ENCODE assay signal across 2 cellular contexts in genomic region chr1:11645670-11646265, GRCh38.
A peak's percentile ranks its signal among the peaks of the same experiment; 100 is the strongest.
TF ChIP-seq lines count a peak whose summit lies in the region.

No MANE protein-coding gene starts in this region.

TF ChIP-seq in GM12891, 5 proteins besides CTCF, POLR2A, EP300 and RAD21:
- TF ChIP-seq POU2F2 (IDR thresholded peaks at IDR 0.05; ENCODE audit: low read depth, low read length) (no peak), TAF1 (IDR thresholded peaks at IDR 0.05; ENCODE audit: low read depth, low read length) (no peak), PAX5 (IDR thresholded peaks at IDR 0.05; ENCODE audit: insufficient read depth, low read length, severe bottlenecking) (no peak), POLR2AphosphoS5 (IDR thresholded peaks at IDR 0.05; ENCODE audit: low read depth, low read length) (no peak), SPI1 (IDR thresholded peaks at IDR 0.05; ENCODE audit: low read depth, low read length) (no peak)
TF ChIP-seq in GM12891: peak in this region for 0.

TF ChIP-seq in K562, 482 proteins besides CTCF, POLR2A, EP300 and RAD21:
- TF ChIP-seq ARID2 (IDR thresholded peaks at IDR 0.05) = no peak
- 0 out of 4 replicates have a peak, but pooled peaks of 1 of the 2 experiments have one; percentile 42 for TF ChIP-seq MAZ (CRISPR knock-in tag; conservative IDR thresholded peaks at IDR 0.05 in 1 of 2, IDR thresholded peaks at IDR 0.05 in 1 of 2)
- TF ChIP-seq NR1H2 (CRISPR knock-in tag; IDR thresholded peaks at IDR 0.05) = no peak
- peak; percentile 37 for TF ChIP-seq CTCFL (IDR thresholded peaks at IDR 0.05; ENCODE audit: borderline replicate concordance, insufficient read depth, low read depth, low read length, poor library complexity, severe bottlenecking)
- peak; percentile 46; the same call in 1 of the 2 replicates for TF ChIP-seq BHLHE40 (IDR thresholded peaks at IDR 0.05; ENCODE audit: low read length)
- TF ChIP-seq KLF16 (IDR thresholded peaks at IDR 0.05) = peak; percentile 42; the same call in 1 of the 2 replicates
- peak; percentile 80; the same call in 1 of the 2 replicates for TF ChIP-seq STAG1 (CRISPR knock-in tag; IDR thresholded peaks at IDR 0.05; ENCODE audit: borderline replicate concordance)
- no peak for TF ChIP-seq ARNT (IDR thresholded peaks at IDR 0.05)
- peak; percentile 57; the same call in 1 of the 2 replicates for TF ChIP-seq DEAF1 (CRISPR knock-in tag; IDR thresholded peaks at IDR 0.05)
- peak; percentile 81 for TF ChIP-seq SMC3 (conservative IDR thresholded peaks at IDR 0.05; ENCODE audit: insufficient read depth, low read depth, low read length)
- peak; percentile 67 for TF ChIP-seq TFAP4 (CRISPR knock-in tag; IDR thresholded peaks at IDR 0.05; ENCODE audit: borderline replicate concordance)
- TF ChIP-seq GTF2E2 (tag; IDR thresholded peaks at IDR 0.05) = no peak
- TF ChIP-seq XRCC5 (IDR thresholded peaks at IDR 0.05; ENCODE audit: low read depth, low read length) = peak; percentile 33; the same call in 1 of the 2 replicates
